In genomic region chr16:4034963-4035362, GRCh38 we compare ENCODE assay signal across 30 cellular contexts.
"Had no signal": no experiment of that assay in that cellular context is flagged by ENCODE, and none has a peak within 500 bp of the region (broad histone marks: within the 10 kb centered on the region; RNA-seq: fewer than 3 reads in every experiment).

No MANE protein-coding gene starts in this region.

- H3K27me3 ChIP-seq: colonic mucosa, gastroesophageal sphincter, heart left ventricle, hepatocyte, left lung, sigmoid colon, spleen, testis, tibial artery had no signal

- DNase-seq: colonic mucosa; effector CD8-positive, alpha-beta T cell; endodermal cell; foreskin fibroblast; left cardiac atrium; left lung; mesenchymal stem cell; mucosa of descending colon; naive thymus-derived CD4-positive, alpha-beta T cell; nucleus accumbens; sigmoid colon; spleen; stimulated activated CD4-positive, alpha-beta T cell treated with anti-CD3 and anti-CD28 coated beads, Interleukin-4, amount 100 ng/mL, for 4 hours; stimulated activated naive CD8-positive, alpha-beta T cell treated with anti-CD3 and anti-CD28 coated beads, Interleukin-15, Interleukin-2, amounts not matched to agents 100 U/mL and 50 U/mL, for 24 hours; substantia nigra; testis; tibial artery had no signal

- H3K27ac Mint-ChIP-seq: dendritic cell treated with granulocyte-macrophage colony-stimulating factor and Interleukin-4, amounts not matched to agents 40 ng/mL and 50 ng/mL, for 4 days; endodermal cell; mesothelial cell of epicardium; naive thymus-derived CD4-positive, alpha-beta T cell; nephron; stimulated activated memory B cell treated with anti-CD40 and anti-IgM and Interleukin-4, amounts not matched to agents 10 μg/mL and 1 μg/mL and 100 μg/mL, for 72 hours; type B pancreatic cell had no signal

- H3K27me3 Mint-ChIP-seq: dendritic cell treated with granulocyte-macrophage colony-stimulating factor and Interleukin-4, amounts not matched to agents 40 ng/mL and 50 ng/mL, for 4 days; naive thymus-derived CD4-positive, alpha-beta T cell; stimulated activated memory B cell treated with anti-CD40 and anti-IgM and Interleukin-4, amounts not matched to agents 10 μg/mL and 1 μg/mL and 100 μg/mL, for 72 hours; type B pancreatic cell had no signal

- H3K4me3 Mint-ChIP-seq: dendritic cell treated with granulocyte-macrophage colony-stimulating factor and Interleukin-4, amounts not matched to agents 40 ng/mL and 50 ng/mL, for 4 days; endodermal cell; mesothelial cell of epicardium; naive thymus-derived CD4-positive, alpha-beta T cell; nephron; stimulated activated memory B cell treated with anti-CD40 and anti-IgM and Interleukin-4, amounts not matched to agents 10 μg/mL and 1 μg/mL and 100 μg/mL, for 72 hours; type B pancreatic cell had no signal

- H3K4me1 Mint-ChIP-seq: stimulated activated memory B cell treated with anti-CD40 and anti-IgM and Interleukin-4, amounts not matched to agents 10 μg/mL and 1 μg/mL and 100 μg/mL, for 72 hours had no signal

- H3K4me1 ChIP-seq: colonic mucosa, prostate gland, testis had no signal

- H3K27ac ChIP-seq: colonic mucosa, epithelial cell of prostate, gastroesophageal sphincter, heart left ventricle, hepatocyte, left lung, prostate gland, sigmoid colon, skin epidermis, spleen, testis, tibial artery had no signal

- ATAC-seq: esophagus mucosa; gastroesophageal sphincter; heart left ventricle; left cardiac atrium; left lung; mucosa of descending colon; naive thymus-derived CD4-positive, alpha-beta T cell; right cardiac atrium; stimulated activated memory B cell treated with anti-CD40 and anti-IgM and Interleukin-4, amounts not matched to agents 10 μg/mL and 1 μg/mL and 100 μg/mL, for 72 hours; stimulated activated naive CD8-positive, alpha-beta T cell treated with anti-CD3 and anti-CD28 coated beads, Interleukin-15, Interleukin-2, amounts not matched to agents 100 U/mL and 50 U/mL, for 24 hours had no signal

- H3K9me3 Mint-ChIP-seq: dendritic cell treated with granulocyte-macrophage colony-stimulating factor and Interleukin-4, amounts not matched to agents 40 ng/mL and 50 ng/mL, for 4 days; endodermal cell; mesothelial cell of epicardium; nephron; stimulated activated memory B cell treated with anti-CD40 and anti-IgM and Interleukin-4, amounts not matched to agents 10 μg/mL and 1 μg/mL and 100 μg/mL, for 72 hours; type B pancreatic cell had no signal

- H3K4me2 ChIP-seq: hepatocyte had no signal

- H3K4me3 ChIP-seq: colonic mucosa, gastroesophageal sphincter, heart left ventricle, hepatocyte, left lung, mucosa of descending colon, prostate gland, sigmoid colon, skin epidermis, spleen, testis, tibial artery had no signal

- H3K36me3 ChIP-seq: colonic mucosa, gastroesophageal sphincter, left lung, prostate gland, sigmoid colon, spleen had no signal

- H2AFZ ChIP-seq: hepatocyte had no signal

- H3K9me3 ChIP-seq: colonic mucosa, gastroesophageal sphincter, heart left ventricle, left lung, mucosa of descending colon, prostate gland, sigmoid colon, spleen, testis, tibial artery had no signal

- H3K36me3 Mint-ChIP-seq: mesothelial cell of epicardium; stimulated activated memory B cell treated with anti-CD40 and anti-IgM and Interleukin-4, amounts not matched to agents 10 μg/mL and 1 μg/mL and 100 μg/mL, for 72 hours had no signal
